15 cellular contexts compared by ENCODE assay signal in genomic region chr2:235024191-235024611, GRCh38.
DNase-seq lines count a peak whose midpoint lies in the region; ATAC-seq and TF ChIP-seq lines count a peak whose summit lies in the region.
"Had no signal": no experiment of that assay in that cellular context is flagged by ENCODE, and none has a peak within 500 bp of the region (broad histone marks: within the 10 kb centered on the region; RNA-seq: fewer than 3 reads in every experiment).

No MANE protein-coding gene starts in this region.

- H3K27me3 ChIP-seq in cardiac muscle cell (no peaks in the 10 kb centered on the region), Panc1 (ENCODE audit: control insufficient read depth, insufficient read depth, low read length) (no peaks in the 10 kb centered on the region), fibroblast of lung (ENCODE audit: control insufficient read depth, insufficient read depth, low read length) (no peaks in the 10 kb centered on the region)
- H3K27me3 ChIP-seq: heart left ventricle, testis had no signal

- ATAC-seq in left cardiac atrium (no peak), Panc1 (peak; percentile 64), HG03175 (IDR thresholded peaks at IDR 0.05; ENCODE audit: unreplicated experiment) (no peak)
- ATAC-seq in stimulated activated memory B cell treated with anti-CD40 and anti-IgM and Interleukin-4, amounts not matched to agents 10 μg/mL and 1 μg/mL and 100 μg/mL, for 72 hours: no peak

- peak overlapping the region; percentile 67 for H3K27ac Mint-ChIP-seq in type B pancreatic cell
- no peak overlapping the region for H3K27ac Mint-ChIP-seq in stimulated activated memory B cell treated with anti-CD40 and anti-IgM and Interleukin-4, amounts not matched to agents 10 μg/mL and 1 μg/mL and 100 μg/mL, for 72 hours

- no peak overlapping the region for H2AFZ ChIP-seq in fibroblast of lung (ENCODE audit: low read length)

- CTCF ChIA-PET in Panc1 (lab: Charles Lee): no interaction called here

- H3K4me3 ChIP-seq in cardiac muscle cell: no peak overlapping the region
- H3K4me3 ChIP-seq in Panc1 (ENCODE audit: low read depth in 2 of 2, low read length in 2 of 2): no peak overlapping the region
- H3K4me3 ChIP-seq in fibroblast of lung (replicated peaks in 1 of 4; ENCODE audit: control extremely low read depth in 1 of 4, insufficient read depth in 1 of 4, low read depth in 3 of 4, low read length in 4 of 4): no peak overlapping the region
- H3K4me3 ChIP-seq: testis had no signal

- H3K9me3 ChIP-seq in cardiac muscle cell (ENCODE audit: low read depth): no peaks in the 10 kb centered on the region
- H3K9me3 ChIP-seq in Panc1 (ENCODE audit: control insufficient read depth, insufficient read depth, low read depth, low read length): no peaks in the 10 kb centered on the region
- no peaks in the 10 kb centered on the region for H3K9me3 ChIP-seq in fibroblast of lung (ENCODE audit: control insufficient read depth, insufficient read depth, low read depth, low read length)
- H3K9me3 ChIP-seq: heart left ventricle, testis had no signal

- TF ChIP-seq CTCF in cardiac muscle cell (IDR thresholded peaks at IDR 0.05; ENCODE audit: low read depth, low read length) (no peak), Panc1 (IDR thresholded peaks at IDR 0.05) (no peak), fibroblast of lung (conservative IDR thresholded peaks at IDR 0.05 in 1 of 2, IDR thresholded peaks at IDR 0.05 in 1 of 2; ENCODE audit: low read depth in 1 of 2, low read length in 2 of 2) (no peak), type B pancreatic cell (conservative IDR thresholded peaks at IDR 0.05) (no peak)

- peaks cover 6% of the 10 kb centered on the region for H3K9me3 Mint-ChIP-seq in type B pancreatic cell
- H3K9me3 Mint-ChIP-seq in stimulated activated memory B cell treated with anti-CD40 and anti-IgM and Interleukin-4, amounts not matched to agents 10 μg/mL and 1 μg/mL and 100 μg/mL, for 72 hours: no peaks in the 10 kb centered on the region

- H3K4me1 Mint-ChIP-seq in type B pancreatic cell (ENCODE audit: unreplicated experiment): peaks cover 53% of the 10 kb centered on the region
- H3K4me1 Mint-ChIP-seq in stimulated activated memory B cell treated with anti-CD40 and anti-IgM and Interleukin-4, amounts not matched to agents 10 μg/mL and 1 μg/mL and 100 μg/mL, for 72 hours: no peaks in the 10 kb centered on the region

- in situ Hi-C loops in Panc1 (cut with HindIII; ENCODE audit: low pct_unique_long_range_greater_than_20kb, low sequenced_read_pairs): no loop called here

- intact Hi-C loops in left cardiac atrium (cut with DNase I) (no loop called here), Panc1 (cut with micrococcal nuclease; ENCODE audit: unreplicated experiment) (no loop called here)

- peaks cover 86% of the 10 kb centered on the region for H3K79me2 ChIP-seq in fibroblast of lung (ENCODE audit: control insufficient read depth, insufficient read depth, low read length)

- BruUV-seq in Panc1 (replicated peaks; lab: Mats Ljungman, UMichigan): no TSS peak

- H3K4me3 Mint-ChIP-seq in type B pancreatic cell: no peak overlapping the region
- no peak overlapping the region for H3K4me3 Mint-ChIP-seq in stimulated activated memory B cell treated with anti-CD40 and anti-IgM and Interleukin-4, amounts not matched to agents 10 μg/mL and 1 μg/mL and 100 μg/mL, for 72 hours

- DNase-seq in cardiac muscle cell (ENCODE audit: low read depth in 1 of 2, low spot score in 1 of 2) (no peak), left cardiac atrium (no peak), Panc1 (ENCODE audit: low read depth, low spot score) (no peak), fibroblast of lung (ENCODE audit: low read depth in 2 of 2) (peak in 1 of 2 donors; percentile 63), type B pancreatic cell (ENCODE audit: extremely low spot score, unreplicated experiment) (no peak), NCI-H2171 treated with DMSO at 0.1 percent for 48 hours (lab: John Stamatoyannopoulos, UW) (no peak)
- DNase-seq: ACHN, activated gamma-delta T cell treated with Interleukin-2 at 50 U/mL for 16 hours, heart left ventricle, left ventricle myocardium superior, NCI-H2029 treated with DMSO at 0.1 percent for 48 hours, testis had no signal

- H4K20me1 ChIP-seq in fibroblast of lung (ENCODE audit: control insufficient read depth, extremely low read depth, insufficient read depth, low read length): no peaks in the 10 kb centered on the region

- H3K4me2 ChIP-seq in fibroblast of lung (ENCODE audit: extremely low read depth, insufficient read depth, low read length): no peak overlapping the region
- H3K4me2 ChIP-seq: KMS-11 had no signal

- H3K36me3 Mint-ChIP-seq in type B pancreatic cell: peaks cover 29% of the 10 kb centered on the region
- no peaks in the 10 kb centered on the region for H3K36me3 Mint-ChIP-seq in stimulated activated memory B cell treated with anti-CD40 and anti-IgM and Interleukin-4, amounts not matched to agents 10 μg/mL and 1 μg/mL and 100 μg/mL, for 72 hours

- H3K36me3 ChIP-seq in cardiac muscle cell: no peaks in the 10 kb centered on the region
- H3K36me3 ChIP-seq in Panc1 (ENCODE audit: control insufficient read depth, insufficient read depth, low read length): no peaks in the 10 kb centered on the region
- H3K36me3 ChIP-seq in fibroblast of lung (ENCODE audit: control insufficient read depth, insufficient read depth, low read length): peaks cover 4% of the 10 kb centered on the region
- H3K36me3 ChIP-seq: heart left ventricle had no signal

- POLR2A ChIA-PET in Panc1 (lab: Charles Lee): no interaction called here

- peak overlapping the region; percentile 52 for H3K27ac ChIP-seq in cardiac muscle cell
- H3K27ac ChIP-seq in Panc1 (ENCODE audit: low read length): peak overlapping the region; percentile 88
- peak overlapping the region; percentile 27 for H3K27ac ChIP-seq in fibroblast of lung (ENCODE audit: insufficient read depth, low read length)
- H3K27ac ChIP-seq: KMS-11, testis had no signal

- no peaks in the 10 kb centered on the region for H3K27me3 Mint-ChIP-seq in type B pancreatic cell
- peaks cover 23% of the 10 kb centered on the region for H3K27me3 Mint-ChIP-seq in stimulated activated memory B cell treated with anti-CD40 and anti-IgM and Interleukin-4, amounts not matched to agents 10 μg/mL and 1 μg/mL and 100 μg/mL, for 72 hours

- H3K9ac ChIP-seq in fibroblast of lung (ENCODE audit: insufficient read depth, low read length): no peak overlapping the region
- H3K9ac ChIP-seq: KMS-11 had no signal

- H3K4me1 ChIP-seq in cardiac muscle cell (ENCODE audit: low read depth) (peaks cover 24% of the 10 kb centered on the region), Panc1 (ENCODE audit: control insufficient read depth, insufficient read depth, low read length) (peaks cover 84% of the 10 kb centered on the region), fibroblast of lung (ENCODE audit: control insufficient read depth, extremely low read depth, insufficient read depth, low read length) (peaks cover 56% of the 10 kb centered on the region)

Comparison
In these comparisons a context has a peak if more than half of its experiments do, and no peak if none do; other contexts are left out.
1. H3K27ac ChIP-seq: peak in every context shown above with its lines; median percentile 88 in Panc1; 52 in cardiac muscle cell; 27 in fibroblast of lung.